Comparison of ENCODE assay signal across 10 cellular contexts in the genomic region with DNA sequence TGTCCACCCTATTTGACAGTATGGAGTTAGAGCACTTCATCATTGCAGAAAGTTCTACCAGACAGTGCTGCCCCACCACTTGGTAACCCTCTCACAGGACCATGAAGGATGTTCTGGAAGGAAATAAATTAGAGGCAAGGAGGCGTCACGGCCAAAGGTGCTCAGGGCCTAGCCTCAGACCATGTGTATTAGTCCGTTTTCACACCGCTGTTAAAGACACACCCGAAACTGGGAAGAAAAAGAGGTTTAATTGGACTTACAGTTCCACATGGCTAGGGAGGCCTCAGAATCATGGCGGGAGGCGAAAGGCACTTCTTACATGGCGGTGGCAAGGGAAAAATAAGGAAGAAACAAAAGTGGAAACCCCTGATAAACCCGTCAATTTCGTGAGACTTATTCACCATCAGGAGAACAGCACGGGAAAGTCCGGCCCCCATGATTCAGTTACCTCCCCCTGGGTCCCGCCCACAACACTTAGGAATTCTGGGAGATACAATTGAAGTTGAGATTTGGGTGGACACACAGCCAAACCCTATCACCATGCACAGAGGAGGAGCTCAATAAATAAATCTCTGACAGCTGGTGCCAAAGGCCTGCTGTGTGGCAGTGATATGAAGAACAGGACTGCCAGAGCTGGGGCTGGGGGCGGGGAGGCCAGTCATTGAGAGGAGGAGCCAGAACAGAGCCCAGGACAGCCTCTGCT.
A peak's percentile ranks its signal among the peaks of the same experiment; 100 is the strongest.
DNase-seq lines count a peak whose midpoint lies in the region; ATAC-seq, FAIRE-seq and TF ChIP-seq lines count a peak whose summit lies in the region.
"Had no signal": no experiment of that assay in that cellular context is flagged by ENCODE, and none has a peak within 500 bp of the region (broad histone marks: within the 10 kb centered on the region; RNA-seq: fewer than 3 reads in every experiment).

No MANE protein-coding gene starts in this region.

- H2BK12ac ChIP-seq in H1 (ENCODE audit: low read depth, low read length), result no peak overlapping the region; the same call in 1 of the 2 replicates

- H4K91ac ChIP-seq in H1 (replicated peaks; ENCODE audit: insufficient read length, low read length), result no peak overlapping the region

- H3K14ac ChIP-seq in H1 (ENCODE audit: insufficient read length), result no peak overlapping the region

- H3K4me3 Mint-ChIP-seq in activated CD8-positive, alpha-beta T cell treated with anti-CD3 and anti-CD28 coated beads for 36 hours, result no peak overlapping the region
- H3K4me3 Mint-ChIP-seq in activated CD8-positive, alpha-beta T cell treated with anti-CD3 and anti-CD28 coated beads, Interleukin-2, amount 10 ng/mL, durations not matched to agents 7 days and 5 days, result no peak overlapping the region
- no peak overlapping the region for H3K4me3 Mint-ChIP-seq in stimulated activated effector memory CD8-positive, alpha-beta T cell treated with anti-CD3 and anti-CD28 coated beads, Interleukin-12 subunit alpha, Interleukin-12 subunit beta, amount 100 ng/mL, for 72 hours

- no peaks in the 10 kb centered on the region for H3K4me1 ChIP-seq in RWPE2 (ENCODE audit: insufficient read depth, poor library complexity, severe bottlenecking)
- H3K4me1 ChIP-seq in H1 (replicated peaks in 1 of 4; ENCODE audit: control insufficient read depth in 3 of 4, insufficient read depth in 4 of 4, low read length in 3 of 4), result peaks cover 0 to 11% (median 6%) of the 10 kb centered on the region in 4 experiments; a peak in 5 of 7 replicates

- no peak overlapping the region; the same call in 1 of the 2 replicates for H4K8ac ChIP-seq in H1 (ENCODE audit: extremely low read depth, insufficient read depth, low read length)

- TF ChIP-seq CTCF in activated CD8-positive, alpha-beta T cell treated with anti-CD3 and anti-CD28 coated beads for 36 hours (IDR thresholded peaks at IDR 0.05), result no peak
- TF ChIP-seq CTCF in RWPE2 (IDR thresholded peaks at IDR 0.05; ENCODE audit: poor library complexity, severe bottlenecking) (no peak), H1 (IDR thresholded peaks at IDR 0.05; ENCODE audit: control extremely low read depth in 1 of 3, insufficient read depth in 1 of 3, low read depth in 1 of 3, low read length in 3 of 3) (no peak)

- ATAC-seq in activated CD8-positive, alpha-beta T cell treated with anti-CD3 and anti-CD28 coated beads for 36 hours, result peak; percentile 34
- ATAC-seq in activated CD8-positive, alpha-beta T cell treated with anti-CD3 and anti-CD28 coated beads, Interleukin-2, amount 10 ng/mL, durations not matched to agents 7 days and 5 days, result no peak
- ATAC-seq in RWPE2 (ENCODE audit: low read depth) (peak; percentile 45), HG02981 (IDR thresholded peaks at IDR 0.05; ENCODE audit: unreplicated experiment) (no peak), HG03460 (IDR thresholded peaks at IDR 0.05; ENCODE audit: unreplicated experiment) (no peak)
- peak; percentile 56 for ATAC-seq in stimulated activated effector memory CD8-positive, alpha-beta T cell treated with anti-CD3 and anti-CD28 coated beads, Interleukin-12 subunit alpha, Interleukin-12 subunit beta, amount 100 ng/mL, for 72 hours

- H3K79me2 ChIP-seq in H1 (ENCODE audit: control insufficient read depth in 1 of 2, insufficient read depth in 2 of 2, low read length in 2 of 2), result no peaks in the 10 kb centered on the region

- H2AK5ac ChIP-seq in H1 (ENCODE audit: low read depth, low read length), result no peak overlapping the region

- H3K4me3 ChIP-seq in RWPE2 (ENCODE audit: severe bottlenecking) (no peak overlapping the region), H1 (ENCODE audit: extremely low read depth in 1 of 4, insufficient read depth in 2 of 4, low read depth in 3 of 4, low read length in 4 of 4) (no peak overlapping the region)

- H4K20me1 ChIP-seq in H1 (replicated peaks in 1 of 2; ENCODE audit: control insufficient read depth in 1 of 2, insufficient read depth in 2 of 2, low read length in 2 of 2), result no peaks in the 10 kb centered on the region

- no peak for DNase-seq in activated CD8-positive, alpha-beta T cell treated with anti-CD3 and anti-CD28 coated beads for 36 hours
- DNase-seq in activated CD8-positive, alpha-beta T cell treated with anti-CD3 and anti-CD28 coated beads, Interleukin-2, amount 10 ng/mL, durations not matched to agents 7 days and 5 days, result no peak
- DNase-seq in RWPE2 (ENCODE audit: low spot score) (no peak), H1 (ENCODE audit: low read depth in 1 of 2, low spot score in 2 of 2) (no peak), NCI-H1105 treated with DMSO at 0.1 percent for 48 hours (lab: John Stamatoyannopoulos, UW) (no peak)
- no peak for DNase-seq in stimulated activated effector memory CD8-positive, alpha-beta T cell treated with anti-CD3 and anti-CD28 coated beads, Interleukin-12 subunit alpha, Interleukin-12 subunit beta, amount 100 ng/mL, for 72 hours (ENCODE audit: low spot score in 2 of 2)

- CTCF ChIA-PET in activated CD8-positive, alpha-beta T cell treated with anti-CD3 and anti-CD28 coated beads for 36 hours (lab: Charles Lee), result interaction anchor here (0.7 to 4.8 kb wide), 36 partner anchors 8 to 313 kb away, joined by 3 to 108 read pairs (median 4); a partner anchor contains a TSS
- CTCF ChIA-PET in activated CD8-positive, alpha-beta T cell treated with anti-CD3 and anti-CD28 coated beads, Interleukin-2, amount 10 ng/mL, durations not matched to agents 7 days and 5 days (lab: Charles Lee), result interaction anchor here (0.6 to 3.9 kb wide), 31 partner anchors 9 to 394 kb away, joined by 3 to 109 read pairs (median 4); a partner anchor contains a TSS
- CTCF ChIA-PET in H1 (lab: Charles Lee; ENCODE audit: partially characterized antibody), result interaction anchor here (0.7 to 4.8 kb wide), 48 partner anchors 10 to 412 kb away, joined by 3 to 170 read pairs (median 5); no protein-coding TSS in a partner anchor

- H2BK5ac ChIP-seq in H1 (ENCODE audit: low read depth, low read length), result no peak overlapping the region

- no peak overlapping the region for H2BK20ac ChIP-seq in H1 (ENCODE audit: low read length)

- H3K27ac ChIP-seq in RWPE2 (ENCODE audit: poor library complexity, severe bottlenecking) (no peak overlapping the region), H1 (ENCODE audit: low read depth, low read length) (no peak overlapping the region)
- H3K27ac ChIP-seq: neutrophil had no signal

- no peak overlapping the region for H3K23ac ChIP-seq in H1 (ENCODE audit: insufficient read length)

- TF ChIP-seq EP300 in H1 (IDR thresholded peaks at IDR 0.05; ENCODE audit: borderline replicate concordance in 1 of 2, low read depth in 2 of 2, low read length in 2 of 2), result no peak

- H3K9me3 Mint-ChIP-seq in activated CD8-positive, alpha-beta T cell treated with anti-CD3 and anti-CD28 coated beads for 36 hours, result peaks cover 5% of the 10 kb centered on the region
- H3K9me3 Mint-ChIP-seq in activated CD8-positive, alpha-beta T cell treated with anti-CD3 and anti-CD28 coated beads, Interleukin-2, amount 10 ng/mL, durations not matched to agents 7 days and 5 days (ENCODE audit: insufficient read depth), result peaks cover 10% of the 10 kb centered on the region
- H3K9me3 Mint-ChIP-seq in stimulated activated effector memory CD8-positive, alpha-beta T cell treated with anti-CD3 and anti-CD28 coated beads, Interleukin-12 subunit alpha, Interleukin-12 subunit beta, amount 100 ng/mL, for 72 hours, result peaks cover 5% of the 10 kb centered on the region

- H3K36me3 ChIP-seq in RWPE2 (ENCODE audit: low read depth), result no peaks in the 10 kb centered on the region
- no peaks in the 10 kb centered on the region for H3K36me3 ChIP-seq in H1 (ENCODE audit: control insufficient read depth in 2 of 4, insufficient read depth in 4 of 4, low read length in 3 of 4)
- H3K36me3 ChIP-seq: neutrophil had no signal

- no peak overlapping the region for H3K18ac ChIP-seq in H1 (ENCODE audit: extremely low read depth, low read length)

- H3K4ac ChIP-seq in H1 (replicated peaks; ENCODE audit: insufficient read length, low read depth, low read length), result no peak overlapping the region

- POLR2A ChIA-PET in activated CD8-positive, alpha-beta T cell treated with anti-CD3 and anti-CD28 coated beads for 36 hours (lab: Charles Lee), result interaction anchor here (0.9 to 1.3 kb wide), 3 partner anchors 19 to 109 kb away, joined by 3 to 6 read pairs (median 5); no protein-coding TSS in a partner anchor
- POLR2A ChIA-PET in activated CD8-positive, alpha-beta T cell treated with anti-CD3 and anti-CD28 coated beads, Interleukin-2, amount 10 ng/mL, durations not matched to agents 7 days and 5 days (lab: Charles Lee), result interaction anchor here (0.6 to 0.8 kb wide), 4 partner anchors 106 to 761 kb away, joined by 3 to 7 read pairs (median 3); no protein-coding TSS in a partner anchor
- POLR2A ChIA-PET in H1 (lab: Charles Lee; ENCODE audit: partially characterized antibody), result interaction anchor here (1.4 kb wide), 1 partner anchor 108 kb away, joined by 4 read pairs; no protein-coding TSS in a partner anchor

- H3K36me3 Mint-ChIP-seq in activated CD8-positive, alpha-beta T cell treated with anti-CD3 and anti-CD28 coated beads for 36 hours (ENCODE audit: low read depth), result no peaks in the 10 kb centered on the region
- H3K36me3 Mint-ChIP-seq in activated CD8-positive, alpha-beta T cell treated with anti-CD3 and anti-CD28 coated beads, Interleukin-2, amount 10 ng/mL, durations not matched to agents 7 days and 5 days (ENCODE audit: low read depth), result no peaks in the 10 kb centered on the region
- no peaks in the 10 kb centered on the region for H3K36me3 Mint-ChIP-seq in stimulated activated effector memory CD8-positive, alpha-beta T cell treated with anti-CD3 and anti-CD28 coated beads, Interleukin-12 subunit alpha, Interleukin-12 subunit beta, amount 100 ng/mL, for 72 hours

- H4K5ac ChIP-seq in H1 (ENCODE audit: insufficient read length, low read depth, low read length), result no peak overlapping the region

- H3K4me1 Mint-ChIP-seq in activated CD8-positive, alpha-beta T cell treated with anti-CD3 and anti-CD28 coated beads for 36 hours (ENCODE audit: low read depth), result peaks cover 4% of the 10 kb centered on the region
- H3K4me1 Mint-ChIP-seq in activated CD8-positive, alpha-beta T cell treated with anti-CD3 and anti-CD28 coated beads, Interleukin-2, amount 10 ng/mL, durations not matched to agents 7 days and 5 days (ENCODE audit: low read depth), result peaks cover 4% of the 10 kb centered on the region
- H3K4me1 Mint-ChIP-seq in stimulated activated effector memory CD8-positive, alpha-beta T cell treated with anti-CD3 and anti-CD28 coated beads, Interleukin-12 subunit alpha, Interleukin-12 subunit beta, amount 100 ng/mL, for 72 hours, result peaks cover 6% of the 10 kb centered on the region

- H3K56ac ChIP-seq in H1 (replicated peaks; ENCODE audit: insufficient read length, low read depth, low read length), result no peak overlapping the region

- H3K4me2 ChIP-seq in H1 (ENCODE audit: insufficient read depth in 1 of 2, low read depth in 2 of 2, low read length in 2 of 2), result no peak overlapping the region

- intact Hi-C loops in activated CD8-positive, alpha-beta T cell treated with anti-CD3 and anti-CD28 coated beads for 36 hours (cut with micrococcal nuclease), result loop anchor here (1.0 kb wide), 1 partner anchor 109 kb away; no protein-coding TSS in a partner anchor

- H2BK15ac ChIP-seq in H1 (ENCODE audit: low read length), result no peak overlapping the region

- H3K23me2 ChIP-seq in H1 (ENCODE audit: low read depth, low read length), result no peaks in the 10 kb centered on the region

- no peaks in the 10 kb centered on the region for H3K79me1 ChIP-seq in H1 (ENCODE audit: low read depth, low read length)

- H3K27me3 Mint-ChIP-seq in activated CD8-positive, alpha-beta T cell treated with anti-CD3 and anti-CD28 coated beads for 36 hours, result peaks cover 4% of the 10 kb centered on the region
- peaks cover 22% of the 10 kb centered on the region for H3K27me3 Mint-ChIP-seq in activated CD8-positive, alpha-beta T cell treated with anti-CD3 and anti-CD28 coated beads, Interleukin-2, amount 10 ng/mL, durations not matched to agents 7 days and 5 days (ENCODE audit: low read depth)

- H3K27ac Mint-ChIP-seq in activated CD8-positive, alpha-beta T cell treated with anti-CD3 and anti-CD28 coated beads for 36 hours, result no peak overlapping the region
- H3K27ac Mint-ChIP-seq in activated CD8-positive, alpha-beta T cell treated with anti-CD3 and anti-CD28 coated beads, Interleukin-2, amount 10 ng/mL, durations not matched to agents 7 days and 5 days, result no peak overlapping the region
- no peak overlapping the region for H3K27ac Mint-ChIP-seq in stimulated activated effector memory CD8-positive, alpha-beta T cell treated with anti-CD3 and anti-CD28 coated beads, Interleukin-12 subunit alpha, Interleukin-12 subunit beta, amount 100 ng/mL, for 72 hours

- H2BK120ac ChIP-seq in H1 (replicated peaks; ENCODE audit: low read depth, low read length), result no peak overlapping the region

- H3K9ac ChIP-seq in H1 (replicated peaks in 1 of 4; ENCODE audit: extremely low read depth in 1 of 4, low read depth in 3 of 4, low read length in 3 of 4), result no peak overlapping the region

- WGBS in H1 (ENCODE audit: extremely low coverage in 1 of 2, insufficient coverage in 1 of 2, insufficient read length in 1 of 2, insufficient replicate concordance in 2 of 2, low coverage in 1 of 2, low lambda C conversion rate in 2 of 2, missing lambda C conversion rate in 1 of 2), 2 experiments, result 83% methylated on average over 14 of the region's 14 CpGs; no CpG with 5 or more reads in 1 of the 2 experiments

- peak overlapping the region; percentile 19; the same call in 1 of the 2 replicates for H2AFZ ChIP-seq in H1 (ENCODE audit: low read length)

- H3K27me3 ChIP-seq in RWPE2 (ENCODE audit: insufficient read depth, poor library complexity, severe bottlenecking), result no peaks in the 10 kb centered on the region
- H3K27me3 ChIP-seq in H1 (replicated peaks in 1 of 4; ENCODE audit: control insufficient read depth in 3 of 4, extremely low read depth in 1 of 4, insufficient read depth in 3 of 4, low read length in 3 of 4), result no peaks in the 10 kb centered on the region

- H3K9me3 ChIP-seq in RWPE2 (ENCODE audit: severe bottlenecking) (no peaks in the 10 kb centered on the region), H1 (ENCODE audit: insufficient read depth in 2 of 2, low read depth in 1 of 2, low read length in 1 of 2) (no peaks in the 10 kb centered on the region; a peak in 1 of 4 replicates)
- H3K9me3 ChIP-seq: neutrophil had no signal

- FAIRE-seq in H1 (lab: Jason Lieb, UNC), result no peak
- FAIRE-seq: kidney had no signal

- no peak for TF ChIP-seq RAD21 in H1 (IDR thresholded peaks at IDR 0.05 in 1 of 2, conservative IDR thresholded peaks at IDR 0.05 in 1 of 2; ENCODE audit: low read depth in 2 of 2, low read length in 2 of 2)

- no peak for TF ChIP-seq POLR2A in H1 (IDR thresholded peaks at IDR 0.05; ENCODE audit: control extremely low read depth in 1 of 2, low read depth in 2 of 2, low read length in 2 of 2)

Comparison
In these comparisons a context has a peak if more than half of its experiments do, and no peak if none do; other contexts are left out.
1. ATAC-seq: peak in activated CD8-positive, alpha-beta T cell treated with anti-CD3 and anti-CD28 coated beads for 36 hours (single experiment), RWPE2 (single experiment) and stimulated activated effector memory CD8-positive, alpha-beta T cell treated with anti-CD3 and anti-CD28 coated beads, Interleukin-12 subunit alpha, Interleukin-12 subunit beta, amount 100 ng/mL, for 72 hours (single experiment); none in activated CD8-positive, alpha-beta T cell treated with anti-CD3 and anti-CD28 coated beads, Interleukin-2, amount 10 ng/mL, durations not matched to agents 7 days and 5 days (single experiment), HG02981 (single experiment) and HG03460 (single experiment).